ENCODE assay signal across 10 cellular contexts in genomic region chr22:38267086-38267485, GRCh38. TPM values are rescaled to one million over a fixed set of nuclear protein-coding genes. Genes with fewer than 3 reads are reported as not detected.
A peak's percentile ranks its signal among the peaks of the same experiment; 100 is the strongest.
DNase-seq lines count a peak whose midpoint lies in the region; ATAC-seq and FAIRE-seq lines count a peak whose summit lies in the region.
"Had no signal": no experiment of that assay in that cellular context is flagged by ENCODE, and none has a peak within 500 bp of the region (broad histone marks: within the 10 kb centered on the region; RNA-seq: fewer than 3 reads in every experiment).

No MANE protein-coding gene starts in this region.

- DNase-seq in stimulated activated CD4-positive, alpha-beta T cell treated with anti-CD3 and anti-CD28 coated beads, Interleukin-1b, Interleukin-23, amount 100 ng/mL, for 48 hours = peak; percentile 37
- DNase-seq in stimulated activated CD4-positive, alpha-beta T cell treated with anti-CD3 and anti-CD28 coated beads, Interleukin-4, amount 100 ng/mL, for 1 hour = no peak
- DNase-seq in amniotic epithelial cell (ENCODE audit: low read depth) (peak; percentile 89), lung microvascular endothelial cell (ENCODE audit: low read depth in 2 of 2) (peak; percentile 68 to 93), HTR-8/SVneo (ENCODE audit: insufficient read length, low spot score) (no peak), hypothalamus (lab: John Stamatoyannopoulos, UW) (no peak)
- DNase-seq: left colon, NCI-H146 had no signal

- ATAC-seq in GM21390 (IDR thresholded peaks at IDR 0.05; ENCODE audit: unreplicated experiment) (no peak), HG03442 (IDR thresholded peaks at IDR 0.05; ENCODE audit: unreplicated experiment) (no peak)

- FAIRE-seq in HTR-8/SVneo (lab: Jason Lieb, UNC) = no peak

RNA-seq across cellular contexts. Expression of gene TMEM184B, which starts 5.7 kb away (rescaled TPM):
- 26.0 and 26.2 TPM in 2 replicates for total RNA-seq in lung microvascular endothelial cell

RNA-seq across cellular contexts. Expression of gene CSNK1E, which starts 50.1 kb away (rescaled TPM):
- 62.5 and 101 TPM in 2 replicates for total RNA-seq in lung microvascular endothelial cell

Comparison
In these comparisons a context has a peak if more than half of its experiments do, and no peak if none do; other contexts are left out.
1. DNase-seq: peak in stimulated activated CD4-positive, alpha-beta T cell treated with anti-CD3 and anti-CD28 coated beads, Interleukin-1b, Interleukin-23, amount 100 ng/mL, for 48 hours (single experiment), amniotic epithelial cell (single experiment) and lung microvascular endothelial cell (2 of 2); none in stimulated activated CD4-positive, alpha-beta T cell treated with anti-CD3 and anti-CD28 coated beads, Interleukin-4, amount 100 ng/mL, for 1 hour (single experiment), HTR-8/SVneo (single experiment) and hypothalamus (0 of 51).